8 cellular contexts compared by ENCODE assay signal in genomic region chr17:3535253-3535995, GRCh38. TPM values are rescaled to one million over a fixed set of nuclear protein-coding genes. Genes with fewer than 3 reads are reported as not detected.
DNase-seq lines count a peak whose midpoint lies in the region; ATAC-seq and TF ChIP-seq lines count a peak whose summit lies in the region.

No MANE protein-coding gene starts in this region.

- H3K4me3 ChIP-seq in dorsolateral prefrontal cortex (peak overlapping the region; percentile 24 to 76 (median 68)), right lobe of liver (peak overlapping the region in 2 of 3 donors; percentile 16 to 43)

- H3K27me3 ChIP-seq in dorsolateral prefrontal cortex: no peaks in the 10 kb centered on the region
- no peaks in the 10 kb centered on the region for H3K27me3 ChIP-seq in right lobe of liver

- H3K27ac ChIP-seq in dorsolateral prefrontal cortex (peak overlapping the region; percentile 32 to 100 (median 96)), right lobe of liver (peak overlapping the region in 1 of 3 donors; percentile 13)

- H3K9me3 ChIP-seq in right lobe of liver: no peaks in the 10 kb centered on the region

- 3% methylated on average over 21 of the region's 44 CpGs for whole genome bisulfite sequencing in right lobe of liver (ENCODE audit: insufficient coverage, low coverage, low lambda C conversion rate, missing lambda C conversion rate)

- no peaks in the 10 kb centered on the region for H3K4me1 ChIP-seq in right lobe of liver

- TF ChIP-seq POLR2A in right lobe of liver (IDR thresholded peaks at IDR 0.05): no peak

- ATAC-seq in right lobe of liver: peak; percentile 71 to 91 (median 79)

- intact Hi-C loops in dorsolateral prefrontal cortex (cut with DNase I): loop anchor here (2.0 to 10.0 kb wide), 4 partner anchors 61 to 132 kb away; partner anchors contain the start of genes EMC6 (in 2 of the 2), TAX1BP3 (in 2 of the 2), ASPA (in 1 of the 2) and CTNS (in 1 of the 2)
- intact Hi-C loops in right lobe of liver (cut with DNase I): no loop called here

- H3K36me3 ChIP-seq in right lobe of liver: no peaks in the 10 kb centered on the region

- in situ Hi-C loops in KBM-7 (cut with MboI; ENCODE audit: low pct_unique_long_range_greater_than_20kb, low sequenced_read_pairs): no loop called here

- TF ChIP-seq CTCF in dorsolateral prefrontal cortex (IDR thresholded peaks at IDR 0.05 in 54 of 56, conservative IDR thresholded peaks at IDR 0.05 in 2 of 56; ENCODE audit: low read depth in 1 of 56, partially characterized antibody in 56 of 56) (peak; percentile 42 to 90 (median 78)), right lobe of liver (IDR thresholded peaks at IDR 0.05) (peak; percentile 42 to 75 (median 56))

- DNase-seq in DMS79 (lab: John Stamatoyannopoulos, UW) (peak; percentile 70), KBM-7 (peak; percentile 86), dorsolateral prefrontal cortex (peak in 9 of 10 donors; percentile 60 to 85 (median 78)), right lobe of liver (peak in 1 of 3 donors; percentile 57), NCI-H345 treated with DMSO at 0.1 percent for 48 hours (lab: John Stamatoyannopoulos, UW; ENCODE audit: unreplicated experiment) (no peak), NCI-H524 treated with DMSO at 0.1 percent for 48 hours (lab: John Stamatoyannopoulos, UW) (no peak)
- peak; percentile 28 to 35 for DNase-seq in activated CD4-positive, alpha-beta T cell treated with anti-CD3 and anti-CD28 coated beads, Interleukin-2, amount 50 U/mL, for 24 hours (ENCODE audit: low read depth in 1 of 2, low spot score in 1 of 2)
- peak; percentile 65 for DNase-seq in stimulated activated CD4-positive, alpha-beta T cell treated with anti-CD3 and anti-CD28 coated beads, Interleukin-4, amount 100 ng/mL, for 1 hour

RNA-seq across cellular contexts. Expression of gene TRPV3, which starts 22.2 kb away (rescaled TPM):
- 10 to 100 TPM in 90 of 120 experiments, 1 to 10 TPM in 30; 5.4 to 25.6 (median 12.7) TPM for total RNA-seq in dorsolateral prefrontal cortex
- total RNA-seq in right lobe of liver: 1 to 10 TPM in 1 of 6 experiments, under 1 TPM in 4, not detected in 1; 0.12 to 2.1 (median 0.37) TPM

RNA-seq across cellular contexts. Expression of gene ASPA, which starts 59.6 kb away (rescaled TPM):
- 100 to 1,000 TPM in 7 of 120 experiments, 10 to 100 TPM in 112, 1 to 10 TPM in 1; 6.7 to 164 (median 40.2) TPM for total RNA-seq in dorsolateral prefrontal cortex
- 1 to 10 TPM; 1.7 to 6.0 (median 4.2) TPM for total RNA-seq in right lobe of liver

Comparison
In these comparisons a context has a peak if more than half of its experiments do, and no peak if none do; other contexts are left out.
1. DNase-seq: peak in DMS79 (single experiment), KBM-7 (single experiment), activated CD4-positive, alpha-beta T cell treated with anti-CD3 and anti-CD28 coated beads, Interleukin-2, amount 50 U/mL, for 24 hours (2 of 2), dorsolateral prefrontal cortex (9 of 10) and stimulated activated CD4-positive, alpha-beta T cell treated with anti-CD3 and anti-CD28 coated beads, Interleukin-4, amount 100 ng/mL, for 1 hour (single experiment); none in NCI-H345 treated with DMSO at 0.1 percent for 48 hours (single experiment) and NCI-H524 treated with DMSO at 0.1 percent for 48 hours (single experiment).
2. intact Hi-C loops: an anchor here in dorsolateral prefrontal cortex (2.0 to 10.0 kb wide); none called in right lobe of liver.